18 cellular contexts compared by ENCODE assay signal in the genomic region with DNA sequence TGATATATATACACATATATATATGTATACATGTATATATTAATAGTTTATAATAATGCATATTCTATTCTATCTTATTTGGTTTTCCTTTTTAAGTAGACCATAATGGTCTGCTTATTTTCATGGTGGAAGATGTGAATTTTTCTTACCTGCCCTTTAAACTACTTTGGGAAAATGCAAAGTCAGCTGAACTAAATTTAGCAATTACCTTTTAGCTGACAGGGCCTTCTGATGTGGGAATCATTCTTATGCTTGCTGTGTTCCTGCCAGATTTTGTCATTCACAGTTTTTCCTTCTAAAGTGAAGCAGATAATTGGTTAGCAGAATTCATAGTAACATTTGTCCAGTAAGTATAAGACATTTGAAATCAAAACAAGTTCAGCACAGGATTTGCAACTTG.
A peak's percentile ranks its signal among the peaks of the same experiment; 100 is the strongest.
DNase-seq lines count a peak whose midpoint lies in the region; ATAC-seq, FAIRE-seq and TF ChIP-seq lines count a peak whose summit lies in the region.
"Had no signal": no experiment of that assay in that cellular context is flagged by ENCODE, and none has a peak within 500 bp of the region (broad histone marks: within the 10 kb centered on the region; RNA-seq: fewer than 3 reads in every experiment).

No MANE protein-coding gene starts in this region.

- no peak overlapping the region for H3K4me2 ChIP-seq in A549
- H3K4me2 ChIP-seq in MM.1S (ENCODE audit: low read depth, low read length): peak overlapping the region; percentile 57; the same call in 1 of the 2 replicates
- H3K4me2 ChIP-seq in H1 (ENCODE audit: insufficient read depth in 1 of 2, low read depth in 2 of 2, low read length in 2 of 2): no peak overlapping the region
- H3K4me2 ChIP-seq: BLaER1 treated with 17β-estradiol and CSF1 and Interleukin-3, amounts not matched to agents 10 nM and 100 nM had no signal

- POLR2A ChIA-PET in A549 (lab: Yijun Ruan, JAX) (no interaction called here), H1 (lab: Charles Lee; ENCODE audit: partially characterized antibody) (no interaction called here)

- H2BK120ac ChIP-seq in H1 (replicated peaks; ENCODE audit: low read depth, low read length): no peak overlapping the region

- CTCF ChIA-PET in activated CD8-positive, alpha-beta memory T cell treated with anti-CD3 and anti-CD28 coated beads, Interleukin-2, amount 10 ng/mL, durations not matched to agents 7 days and 5 days (lab: Charles Lee): no interaction called here
- CTCF ChIA-PET in A549 (lab: Yijun Ruan, JAX): no interaction called here
- CTCF ChIA-PET in H1 (lab: Charles Lee; ENCODE audit: partially characterized antibody): no interaction called here

- H3K4me3 ChIP-seq in A549 (no peak overlapping the region), MM.1S (ENCODE audit: low read length) (no peak overlapping the region), H1 (ENCODE audit: extremely low read depth in 1 of 4, insufficient read depth in 2 of 4, low read depth in 3 of 4, low read length in 4 of 4) (no peak overlapping the region)
- H3K4me3 ChIP-seq: BLaER1 treated with 17β-estradiol and CSF1 and Interleukin-3, amounts not matched to agents 10 nM and 100 nM had no signal

- H3K9ac ChIP-seq in MM.1S (ENCODE audit: low read length) (no peak overlapping the region), H1 (replicated peaks in 1 of 4; ENCODE audit: extremely low read depth in 1 of 4, low read depth in 3 of 4, low read length in 3 of 4) (no peak overlapping the region)
- H3K9ac ChIP-seq: BLaER1 treated with 17β-estradiol and CSF1 and Interleukin-3, amounts not matched to agents 10 nM and 100 nM had no signal

- no peaks in the 10 kb centered on the region for H3K27me3 Mint-ChIP-seq in activated CD8-positive, alpha-beta memory T cell treated with anti-CD3 and anti-CD28 coated beads, Interleukin-2, amount 10 ng/mL, durations not matched to agents 7 days and 5 days
- H3K27me3 Mint-ChIP-seq: B cell had no signal

- peaks cover 31% of the 10 kb centered on the region for H3K4me1 Mint-ChIP-seq in activated CD8-positive, alpha-beta memory T cell treated with anti-CD3 and anti-CD28 coated beads, Interleukin-2, amount 10 ng/mL, durations not matched to agents 7 days and 5 days

- H3K79me2 ChIP-seq in MM.1S (ENCODE audit: low read length): no peaks in the 10 kb centered on the region
- no peaks in the 10 kb centered on the region for H3K79me2 ChIP-seq in H1 (ENCODE audit: control insufficient read depth in 1 of 2, insufficient read depth in 2 of 2, low read length in 2 of 2)

- H3K23me2 ChIP-seq in H1 (ENCODE audit: low read depth, low read length): no peaks in the 10 kb centered on the region

- TF ChIP-seq RAD21 in A549 (conservative IDR thresholded peaks at IDR 0.05 in 1 of 2, IDR thresholded peaks at IDR 0.05 in 1 of 2): no peak
- TF ChIP-seq RAD21 in H1 (IDR thresholded peaks at IDR 0.05 in 1 of 2, conservative IDR thresholded peaks at IDR 0.05 in 1 of 2; ENCODE audit: low read depth in 2 of 2, low read length in 2 of 2): no peak

- H2BK12ac ChIP-seq in H1 (ENCODE audit: low read depth, low read length): no peak overlapping the region

- H3K27ac ChIP-seq in A549 (no peak overlapping the region), MM.1S (ENCODE audit: low read length) (no peak overlapping the region), H1 (ENCODE audit: low read depth, low read length) (no peak overlapping the region)
- H3K27ac ChIP-seq: BLaER1 treated with 17β-estradiol and CSF1 and Interleukin-3, amounts not matched to agents 10 nM and 100 nM had no signal

- no peak for TF ChIP-seq POLR2A in A549 (IDR thresholded peaks at IDR 0.05; ENCODE audit: low read length)
- no peak for TF ChIP-seq POLR2A in H1 (IDR thresholded peaks at IDR 0.05; ENCODE audit: control extremely low read depth in 1 of 2, low read depth in 2 of 2, low read length in 2 of 2)

- no peak overlapping the region for H4K8ac ChIP-seq in H1 (ENCODE audit: extremely low read depth, insufficient read depth, low read length)

- no peak overlapping the region for H3K4ac ChIP-seq in H1 (replicated peaks; ENCODE audit: insufficient read length, low read depth, low read length)

- H3F3A ChIP-seq in MM.1S (ENCODE audit: insufficient read depth, low read length): peaks cover 5% of the 10 kb centered on the region; the same call in 1 of the 2 replicates

- no peak overlapping the region for H3K18ac ChIP-seq in H1 (ENCODE audit: extremely low read depth, low read length)

- H3K27ac Mint-ChIP-seq in activated CD8-positive, alpha-beta memory T cell treated with anti-CD3 and anti-CD28 coated beads, Interleukin-2, amount 10 ng/mL, durations not matched to agents 7 days and 5 days: peak overlapping the region; percentile 18
- H3K27ac Mint-ChIP-seq: B cell; CD8-positive, alpha-beta T cell; H9 had no signal

- H3K36me3 ChIP-seq in MM.1S (replicated peaks; ENCODE audit: insufficient read depth, low read length) (no peaks in the 10 kb centered on the region), H1 (ENCODE audit: control insufficient read depth in 2 of 4, insufficient read depth in 4 of 4, low read length in 3 of 4) (peaks cover 0 to 8% (median 0%) of the 10 kb centered on the region in 4 experiments; a peak in 1 of 8 replicates)
- H3K36me3 ChIP-seq: BLaER1 treated with 17β-estradiol and CSF1 and Interleukin-3, amounts not matched to agents 10 nM and 100 nM had no signal

- no peak overlapping the region for H3K56ac ChIP-seq in H1 (replicated peaks; ENCODE audit: insufficient read length, low read depth, low read length)

- H3K23ac ChIP-seq in H1 (ENCODE audit: insufficient read length): no peak overlapping the region

- no peak for ATAC-seq in activated CD8-positive, alpha-beta memory T cell treated with anti-CD3 and anti-CD28 coated beads, Interleukin-2, amount 10 ng/mL, durations not matched to agents 7 days and 5 days
- ATAC-seq in A549: no peak
- ATAC-seq: CD8-positive, alpha-beta T cell had no signal

- H2BK5ac ChIP-seq in H1 (ENCODE audit: low read depth, low read length): no peak overlapping the region

- TF ChIP-seq CTCF in A549 (IDR thresholded peaks at IDR 0.05): no peak
- TF ChIP-seq CTCF in MM.1S (IDR thresholded peaks at IDR 0.05; ENCODE audit: low read length): no peak
- TF ChIP-seq CTCF in H1 (IDR thresholded peaks at IDR 0.05; ENCODE audit: control extremely low read depth in 1 of 3, insufficient read depth in 1 of 3, low read depth in 1 of 3, low read length in 3 of 3): no peak

- no peak overlapping the region for H3K14ac ChIP-seq in H1 (ENCODE audit: insufficient read length)

- H3K4me1 ChIP-seq in A549 (no peaks in the 10 kb centered on the region), MM.1S (ENCODE audit: low read length) (peaks cover 5% of the 10 kb centered on the region), H1 (replicated peaks in 1 of 4; ENCODE audit: control insufficient read depth in 3 of 4, insufficient read depth in 4 of 4, low read length in 3 of 4) (peaks cover 0 to 10% (median 2%) of the 10 kb centered on the region in 4 experiments; a peak in 4 of 7 replicates)
- H3K4me1 ChIP-seq: BLaER1 treated with 17β-estradiol and CSF1 and Interleukin-3, amounts not matched to agents 10 nM and 100 nM had no signal

- peaks cover 12% of the 10 kb centered on the region for H3K36me3 Mint-ChIP-seq in activated CD8-positive, alpha-beta memory T cell treated with anti-CD3 and anti-CD28 coated beads, Interleukin-2, amount 10 ng/mL, durations not matched to agents 7 days and 5 days
- H3K36me3 Mint-ChIP-seq: CD8-positive, alpha-beta T cell had no signal

- H2AFZ ChIP-seq in MM.1S (ENCODE audit: low read length): 0 out of 2 replicates have a peak overlapping the region, but pooled peaks have one; percentile 40
- H2AFZ ChIP-seq in H1 (ENCODE audit: low read length): no peak overlapping the region

- no peak overlapping the region for H2BK20ac ChIP-seq in H1 (ENCODE audit: low read length)

- H3K9me3 Mint-ChIP-seq in activated CD8-positive, alpha-beta memory T cell treated with anti-CD3 and anti-CD28 coated beads, Interleukin-2, amount 10 ng/mL, durations not matched to agents 7 days and 5 days (ENCODE audit: low read depth): no peaks in the 10 kb centered on the region
- H3K9me3 Mint-ChIP-seq: CD8-positive, alpha-beta T cell had no signal

- H3K9me3 ChIP-seq in A549 (no peaks in the 10 kb centered on the region), MM.1S (replicated peaks; ENCODE audit: insufficient read depth, low read length) (no peaks in the 10 kb centered on the region), H1 (ENCODE audit: insufficient read depth in 2 of 2, low read depth in 1 of 2, low read length in 1 of 2) (peaks cover 0 to 3% of the 10 kb centered on the region in 2 experiments; a peak in 1 of 4 replicates)

- H3K27me3 ChIP-seq in MM.1S (replicated peaks; ENCODE audit: insufficient read depth, low read length) (no peaks in the 10 kb centered on the region), H1 (replicated peaks in 1 of 4; ENCODE audit: control insufficient read depth in 3 of 4, extremely low read depth in 1 of 4, insufficient read depth in 3 of 4, low read length in 3 of 4) (no peaks in the 10 kb centered on the region)
- H3K27me3 ChIP-seq: BLaER1 treated with 17β-estradiol and CSF1 and Interleukin-3, amounts not matched to agents 10 nM and 100 nM had no signal

- H4K91ac ChIP-seq in H1 (replicated peaks; ENCODE audit: insufficient read length, low read length): no peak overlapping the region

- H3K79me1 ChIP-seq in H1 (ENCODE audit: low read depth, low read length): no peaks in the 10 kb centered on the region

- H3K4me3 Mint-ChIP-seq in activated CD8-positive, alpha-beta memory T cell treated with anti-CD3 and anti-CD28 coated beads, Interleukin-2, amount 10 ng/mL, durations not matched to agents 7 days and 5 days: no peak overlapping the region
- H3K4me3 Mint-ChIP-seq: B cell; CD8-positive, alpha-beta T cell; H9 had no signal

- H4K20me1 ChIP-seq in MM.1S (ENCODE audit: insufficient read depth, low read length) (no peaks in the 10 kb centered on the region), H1 (replicated peaks in 1 of 2; ENCODE audit: control insufficient read depth in 1 of 2, insufficient read depth in 2 of 2, low read length in 2 of 2) (no peaks in the 10 kb centered on the region)
- H4K20me1 ChIP-seq: BLaER1 treated with 17β-estradiol and CSF1 and Interleukin-3, amounts not matched to agents 10 nM and 100 nM had no signal

- no peaks in the 10 kb centered on the region for H3K9me2 ChIP-seq in MM.1S (replicated peaks; ENCODE audit: insufficient read depth, low read length)

- H4K5ac ChIP-seq in H1 (ENCODE audit: insufficient read length, low read depth, low read length): no peak overlapping the region

- no peak overlapping the region for H2BK15ac ChIP-seq in H1 (ENCODE audit: low read length)

- FAIRE-seq in A549 (lab: Jason Lieb, UNC) (no peak), H1 (lab: Jason Lieb, UNC) (no peak)
- FAIRE-seq: HTR-8/SVneo had no signal

- no peak for DNase-seq in activated CD8-positive, alpha-beta memory T cell treated with anti-CD3 and anti-CD28 coated beads, Interleukin-2, amount 10 ng/mL, durations not matched to agents 7 days and 5 days
- no peak for DNase-seq in activated CD8-positive, alpha-beta memory T cell treated with anti-CD3 and anti-CD28 coated beads for 24 hours
- DNase-seq in A549 (ENCODE audit: low read depth in 1 of 2, low spot score in 1 of 2) (no peak), MM.1S (peak; percentile 48), H1 (ENCODE audit: low read depth in 1 of 2, low spot score in 2 of 2) (no peak), NCI-H510A (lab: John Stamatoyannopoulos, UW) (no peak), NCI-H1105 treated with DMSO at 0.1 percent for 48 hours (lab: John Stamatoyannopoulos, UW) (no peak)
- no peak for DNase-seq in activated naive CD4-positive, alpha-beta T cell (lab: John Stamatoyannopoulos, UW)
- DNase-seq: 8988T; Calu3; CD8-positive, alpha-beta T cell; DMS79 treated with DMSO at 0.1 percent for 48 hours; GF-D8; GOT3; H9 had no signal

- no peak for TF ChIP-seq EP300 in A549 (IDR thresholded peaks at IDR 0.05)
- no peak for TF ChIP-seq EP300 in H1 (IDR thresholded peaks at IDR 0.05; ENCODE audit: borderline replicate concordance in 1 of 2, low read depth in 2 of 2, low read length in 2 of 2)

- H2AK5ac ChIP-seq in H1 (ENCODE audit: low read depth, low read length): no peak overlapping the region
